ENCODE assay signal across 1 cellular context in the genomic region with DNA sequence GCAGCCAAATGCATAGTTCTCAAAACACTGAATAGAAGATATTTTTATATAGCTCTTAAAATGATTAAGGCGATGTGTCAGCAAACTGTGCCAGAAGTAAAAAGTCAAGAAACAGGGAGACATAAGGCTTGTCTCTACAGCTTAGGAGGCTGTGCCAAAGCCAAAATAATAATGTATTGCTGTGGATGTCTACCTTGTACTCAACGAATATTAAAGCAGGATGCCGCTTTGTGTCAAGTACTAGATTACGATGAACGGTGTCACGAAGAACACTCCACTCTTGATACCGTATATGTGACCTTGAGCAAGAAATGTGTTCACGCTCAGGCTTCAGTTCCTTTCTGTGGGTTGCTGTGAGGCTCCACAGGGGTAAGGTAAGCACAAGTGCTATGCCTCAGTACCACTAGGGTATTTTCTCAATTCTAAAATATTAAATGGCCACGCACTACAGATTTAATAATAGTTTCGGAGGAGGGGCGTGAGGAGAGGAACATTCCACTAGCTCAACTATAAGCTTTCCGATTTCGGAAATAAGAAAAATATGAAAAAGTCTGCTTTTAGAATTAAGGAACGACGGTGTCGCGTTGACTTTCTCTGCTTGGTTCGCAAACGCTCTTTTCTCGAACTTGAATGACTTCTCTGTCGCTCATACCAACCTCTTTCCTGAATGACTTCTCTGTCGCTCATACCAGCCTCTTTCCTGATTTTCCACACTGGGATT.
A peak's percentile ranks its signal among the peaks of the same experiment; 100 is the strongest.
TF ChIP-seq lines count a peak whose summit lies in the region.

No MANE protein-coding gene starts in this region.

TF ChIP-seq in HepG2, 621 proteins besides CTCF, POLR2A, EP300 and RAD21 (continued from another document):
- TF ChIP-seq FOXA3 (CRISPR knock-in tag; IDR thresholded peaks at IDR 0.05) (0 out of 2 replicates have a peak, but pooled peaks have one; percentile 1), CHCHD3 (CRISPR knock-in tag; IDR thresholded peaks at IDR 0.05) (no peak), HOXA5 (CRISPR knock-in tag; IDR thresholded peaks at IDR 0.05) (no peak), SIX1 (CRISPR knock-in tag; IDR thresholded peaks at IDR 0.05; ENCODE audit: borderline replicate concordance) (0 out of 2 replicates have a peak, but pooled peaks have one; percentile 80), MAF1 (CRISPR knock-in tag; IDR thresholded peaks at IDR 0.05; ENCODE audit: borderline replicate concordance) (no peak), ZSCAN31 (CRISPR knock-in tag; IDR thresholded peaks at IDR 0.05; ENCODE audit: low read depth) (peak; percentile 24; the same call in 1 of the 2 replicates), HNF4G (IDR thresholded peaks at IDR 0.05; ENCODE audit: borderline replicate concordance, low read depth, low read length) (no peak), HNF4G (CRISPR knock-in tag; IDR thresholded peaks at IDR 0.05; ENCODE audit: borderline replicate concordance, low read depth) (no peak), ZZZ3 (CRISPR knock-in tag; IDR thresholded peaks at IDR 0.05; ENCODE audit: borderline replicate concordance) (no peak), HNRNPK (IDR thresholded peaks at IDR 0.05; ENCODE audit: low read depth, low read length, poor library complexity, severe bottlenecking) (no peak)
- TF ChIP-seq, protein P1, sequence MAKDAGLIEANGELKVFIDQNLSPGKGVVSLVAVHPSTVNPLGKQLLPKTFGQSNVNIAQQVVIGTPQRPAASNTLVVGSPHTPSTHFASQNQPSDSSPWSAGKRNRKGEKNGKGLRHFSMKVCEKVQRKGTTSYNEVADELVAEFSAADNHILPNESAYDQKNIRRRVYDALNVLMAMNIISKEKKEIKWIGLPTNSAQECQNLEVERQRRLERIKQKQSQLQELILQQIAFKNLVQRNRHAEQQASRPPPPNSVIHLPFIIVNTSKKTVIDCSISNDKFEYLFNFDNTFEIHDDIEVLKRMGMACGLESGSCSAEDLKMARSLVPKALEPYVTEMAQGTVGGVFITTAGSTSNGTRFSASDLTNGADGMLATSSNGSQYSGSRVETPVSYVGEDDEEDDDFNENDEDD (CRISPR knock-in tag; IDR thresholded peaks at IDR 0.05; ENCODE audit: borderline replicate concordance) = no peak
- TF ChIP-seq, protein P2, sequence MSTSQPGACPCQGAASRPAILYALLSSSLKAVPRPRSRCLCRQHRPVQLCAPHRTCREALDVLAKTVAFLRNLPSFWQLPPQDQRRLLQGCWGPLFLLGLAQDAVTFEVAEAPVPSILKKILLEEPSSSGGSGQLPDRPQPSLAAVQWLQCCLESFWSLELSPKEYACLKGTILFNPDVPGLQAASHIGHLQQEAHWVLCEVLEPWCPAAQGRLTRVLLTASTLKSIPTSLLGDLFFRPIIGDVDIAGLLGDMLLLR (CRISPR knock-in tag; IDR thresholded peaks at IDR 0.05) = no peak
